Comparison of ENCODE assay signal across 19 cellular contexts in the genomic region with DNA sequence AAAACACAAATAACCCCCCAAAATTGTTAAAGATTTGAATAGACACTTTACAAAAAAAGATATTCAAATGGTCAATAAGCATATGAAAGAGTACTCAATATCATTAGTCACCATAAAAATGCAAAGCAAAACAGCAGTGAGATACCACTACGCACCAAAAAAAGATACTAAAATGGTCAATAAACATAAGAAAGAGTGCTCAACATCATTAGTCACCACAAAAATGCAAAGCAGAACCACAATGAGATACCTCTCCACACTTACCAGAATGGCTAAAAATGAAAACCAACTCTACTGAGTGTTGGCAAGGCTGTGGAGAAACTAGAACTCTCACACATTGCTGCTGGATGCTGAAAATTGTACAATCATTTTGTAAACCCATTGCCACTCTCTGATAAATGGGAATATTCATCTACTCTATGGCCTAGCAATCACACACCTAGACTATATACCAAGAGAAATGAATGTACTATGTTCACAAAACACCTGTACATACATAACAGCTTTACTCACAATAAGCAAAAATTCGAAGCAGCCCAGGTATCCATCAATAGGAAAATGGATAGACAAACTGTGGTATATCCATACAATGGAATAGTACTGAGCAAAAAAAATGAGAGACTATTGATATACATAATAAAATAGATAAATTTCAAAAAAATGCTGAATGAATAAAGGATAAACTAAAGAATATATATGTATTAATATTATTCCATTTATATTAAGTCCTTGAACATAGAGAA.
DNase-seq lines count a peak whose midpoint lies in the region; ATAC-seq, FAIRE-seq and TF ChIP-seq lines count a peak whose summit lies in the region.
"Had no signal": no experiment of that assay in that cellular context is flagged by ENCODE, and none has a peak within 500 bp of the region (broad histone marks: within the 10 kb centered on the region; RNA-seq: fewer than 3 reads in every experiment).

No MANE protein-coding gene starts in this region.

- no peak overlapping the region for H2BK5ac ChIP-seq in mesenchymal stem cell (ENCODE audit: low read depth, low read length, poor library complexity, severe bottlenecking)

- H3K4me3 ChIP-seq in brain microvascular endothelial cell (ENCODE audit: low read depth, low read length) (no peak overlapping the region), mesenchymal stem cell (ENCODE audit: insufficient read depth in 1 of 2, low read depth in 1 of 2, low read length in 2 of 2) (no peak overlapping the region), small intestine (ENCODE audit: low read depth in 1 of 2, low read length in 2 of 2) (no peak overlapping the region)
- H3K4me3 ChIP-seq: A549, K562, SJSA1 had no signal

- H3K4me3 Mint-ChIP-seq in naive thymus-derived CD8-positive, alpha-beta T cell: no peak overlapping the region
- H3K4me3 Mint-ChIP-seq: CD8-positive, alpha-beta memory T cell had no signal

- peaks cover 5 to 21% (median 6%) of the 10 kb centered on the region in 5 donors for H3K27me3 Mint-ChIP-seq in naive thymus-derived CD8-positive, alpha-beta T cell

- H2AFZ ChIP-seq in mesenchymal stem cell (ENCODE audit: low read depth, low read length): no peak overlapping the region

- H3K36me3 Mint-ChIP-seq in naive thymus-derived CD8-positive, alpha-beta T cell: no peaks in the 10 kb centered on the region

- H3K18ac ChIP-seq in mesenchymal stem cell (ENCODE audit: low read depth in 1 of 2, low read length in 2 of 2): no peak overlapping the region

- no peak overlapping the region for H3K4me2 ChIP-seq in mesenchymal stem cell (ENCODE audit: low read length, poor library complexity, severe bottlenecking)
- H3K4me2 ChIP-seq: A549 had no signal

- no peak overlapping the region for H3K27ac ChIP-seq in brain microvascular endothelial cell
- H3K27ac ChIP-seq in mesenchymal stem cell (ENCODE audit: low read length, poor library complexity, severe bottlenecking): no peak overlapping the region
- no peak overlapping the region for H3K27ac ChIP-seq in small intestine (ENCODE audit: low read depth in 1 of 2, low read length in 1 of 2)
- H3K27ac ChIP-seq: A549, SJSA1 had no signal

- ATAC-seq in naive thymus-derived CD8-positive, alpha-beta T cell: no peak
- ATAC-seq: A549, K562, Panc1 had no signal

- H3K4me1 Mint-ChIP-seq in naive thymus-derived CD8-positive, alpha-beta T cell: no peaks in the 10 kb centered on the region
- H3K4me1 Mint-ChIP-seq: CD8-positive, alpha-beta memory T cell had no signal

- peaks cover 2% of the 10 kb centered on the region for H3K4me1 ChIP-seq in mesenchymal stem cell (ENCODE audit: control insufficient read depth, insufficient read depth, low read depth, low read length)
- H3K4me1 ChIP-seq in small intestine (ENCODE audit: control insufficient read depth in 2 of 2, insufficient read depth in 1 of 2, low read depth in 1 of 2, low read length in 1 of 2): no peaks in the 10 kb centered on the region
- H3K4me1 ChIP-seq: A549 had no signal

- no peak overlapping the region for H3K9ac ChIP-seq in mesenchymal stem cell (ENCODE audit: low read length)

- no peak overlapping the region for H3K4ac ChIP-seq in mesenchymal stem cell (ENCODE audit: low read depth in 1 of 2, low read length in 2 of 2)

- H2AK5ac ChIP-seq in mesenchymal stem cell (ENCODE audit: low read length, severe bottlenecking): no peak overlapping the region

- H3K23ac ChIP-seq in mesenchymal stem cell (ENCODE audit: low read length in 2 of 2): no peak overlapping the region

- no peak overlapping the region for H2BK120ac ChIP-seq in mesenchymal stem cell (ENCODE audit: low read depth, low read length)

- H2BK15ac ChIP-seq in mesenchymal stem cell (ENCODE audit: low read depth, poor library complexity, severe bottlenecking): no peak overlapping the region

- DNase-seq in EL: peak; percentile 72
- DNase-seq in M059J (ENCODE audit: low read depth): peak; percentile 75
- DNase-seq in brain microvascular endothelial cell: peak; percentile 73
- peak; percentile 33 for DNase-seq in mesenchymal stem cell
- no peak for DNase-seq in activated CD4-positive, alpha-beta T cell treated with anti-CD3 and anti-CD28 coated beads, Interleukin-2, amount 50 U/mL, for 1 hour
- no peak for DNase-seq in naive thymus-derived CD8-positive, alpha-beta T cell
- DNase-seq in small intestine: no peak
- DNase-seq: C1 segment of cervical spinal cord; CD8-positive, alpha-beta memory T cell; DMS79 treated with DMSO at 0.1 percent for 48 hours; GDM1; NCI-H1417 treated with DMSO at 0.1 percent for 48 hours; NCI-H187 treated with DMSO at 0.1 percent for 48 hours; NCI-H345; NCI-H69 had no signal

- in situ Hi-C loops in brain microvascular endothelial cell (cut with HindIII; ENCODE audit: low pct_ligation_motif_present, low sequenced_read_pairs): no loop called here

- 0% methylated on average over 1 of the region's 2 CpGs for WGBS in mesenchymal stem cell
- 52 to 79% (median 78%) methylated on average over 2 of the region's 2 CpGs for WGBS in small intestine, 3 donors

- no peak overlapping the region for H4K91ac ChIP-seq in mesenchymal stem cell (ENCODE audit: low read length)

- no peaks in the 10 kb centered on the region for H3K79me1 ChIP-seq in mesenchymal stem cell (replicated peaks; ENCODE audit: low read length, poor library complexity, severe bottlenecking)

- POLR2A ChIA-PET in naive thymus-derived CD8-positive, alpha-beta T cell (lab: Charles Lee): no interaction called here

- H3K27me3 ChIP-seq in brain microvascular endothelial cell (replicated peaks) (no peaks in the 10 kb centered on the region), mesenchymal stem cell (ENCODE audit: control insufficient read depth in 1 of 2, insufficient read depth in 1 of 2, low read length in 2 of 2) (no peaks in the 10 kb centered on the region), small intestine (ENCODE audit: control insufficient read depth in 2 of 2, insufficient read depth in 2 of 2, low read length in 2 of 2) (no peaks in the 10 kb centered on the region)
- H3K27me3 ChIP-seq: SJSA1 had no signal

- H4K8ac ChIP-seq in mesenchymal stem cell (ENCODE audit: low read length): no peak overlapping the region

- H3K14ac ChIP-seq in mesenchymal stem cell (ENCODE audit: low read length in 2 of 2): no peak overlapping the region

- no peaks in the 10 kb centered on the region for H3K9me3 ChIP-seq in mesenchymal stem cell (ENCODE audit: control insufficient read depth, low read length)
- no peaks in the 10 kb centered on the region for H3K9me3 ChIP-seq in small intestine (ENCODE audit: control insufficient read depth, low read depth)
- H3K9me3 ChIP-seq: SJSA1 had no signal

- H2BK12ac ChIP-seq in mesenchymal stem cell (ENCODE audit: low read length in 2 of 2): no peak overlapping the region

- H3K36me3 ChIP-seq in brain microvascular endothelial cell (replicated peaks): no peaks in the 10 kb centered on the region
- no peaks in the 10 kb centered on the region for H3K36me3 ChIP-seq in mesenchymal stem cell (ENCODE audit: control insufficient read depth in 1 of 2, insufficient read depth in 2 of 2, low read depth in 1 of 2, low read length in 2 of 2)
- H3K36me3 ChIP-seq in small intestine (ENCODE audit: control insufficient read depth in 2 of 2, insufficient read depth in 2 of 2, low read length in 2 of 2): no peaks in the 10 kb centered on the region
- H3K36me3 ChIP-seq: SJSA1 had no signal

- peaks cover 0 to 14% (median 4%) of the 10 kb centered on the region in 9 donors for H3K9me3 Mint-ChIP-seq in naive thymus-derived CD8-positive, alpha-beta T cell

- H3K27ac Mint-ChIP-seq in naive thymus-derived CD8-positive, alpha-beta T cell: no peak overlapping the region
- H3K27ac Mint-ChIP-seq: CD8-positive, alpha-beta memory T cell had no signal

- FAIRE-seq in small intestine (lab: Jason Lieb, UNC): no peak
- FAIRE-seq: A549, K562 had no signal

- TF ChIP-seq CTCF in brain microvascular endothelial cell (IDR thresholded peaks at IDR 0.05; ENCODE audit: low read depth, low read length, missing control alignments): no peak

Comparison
In these comparisons a context has a peak if more than half of its experiments do, and no peak if none do; other contexts are left out.
1. DNase-seq: peak in EL (single experiment), M059J (single experiment), brain microvascular endothelial cell (single experiment) and mesenchymal stem cell (single experiment); none in activated CD4-positive, alpha-beta T cell treated with anti-CD3 and anti-CD28 coated beads, Interleukin-2, amount 50 U/mL, for 1 hour (single experiment), naive thymus-derived CD8-positive, alpha-beta T cell (0 of 10) and small intestine (single experiment).